Comparison of ENCODE assay signal across 17 cellular contexts in the genomic region with DNA sequence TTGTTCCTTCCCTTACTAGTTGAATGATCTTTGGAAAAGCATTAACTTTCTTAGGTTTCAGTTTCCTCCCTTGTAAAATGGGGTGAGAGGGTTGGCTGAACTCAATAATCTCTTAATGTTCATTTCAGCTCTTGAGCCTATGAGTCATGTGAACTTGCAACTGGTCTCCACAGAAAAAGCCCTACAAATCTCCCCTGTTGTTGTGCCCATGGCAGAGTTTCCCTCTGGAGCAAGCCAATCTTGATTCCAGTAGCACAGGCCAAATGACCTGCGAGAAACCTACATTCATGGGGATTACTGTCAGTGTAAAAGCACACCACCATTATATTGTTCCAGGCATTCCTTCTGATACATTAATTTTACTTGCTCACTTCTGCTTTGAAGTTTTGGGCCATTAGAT.
"Had no signal": no experiment of that assay in that cellular context is flagged by ENCODE, and none has a peak within 500 bp of the region (broad histone marks: within the 10 kb centered on the region; RNA-seq: fewer than 3 reads in every experiment).

No MANE protein-coding gene starts in this region.

- H3K4me3 ChIP-seq: adrenal gland, skin epidermis, transverse colon had no signal

- H3K4me1 ChIP-seq: adrenal gland, parathyroid adenoma had no signal

- H3K79me2 ChIP-seq: parathyroid adenoma had no signal

- H3K27ac ChIP-seq: adrenal gland, parathyroid adenoma, skin epidermis, transverse colon had no signal

- H3K27me3 ChIP-seq: adrenal gland had no signal

- ATAC-seq: activated CD4-positive, alpha-beta T cell treated with anti-CD3 and anti-CD28 coated beads for 36 hours; activated CD8-positive, alpha-beta memory T cell treated with anti-CD3 and anti-CD28 coated beads, Interleukin-2, amount 10 ng/mL, durations not matched to agents 7 days and 5 days had no signal

- DNase-seq: activated CD4-positive, alpha-beta memory T cell treated with anti-CD3 and anti-CD28 coated beads for 36 hours; activated CD4-positive, alpha-beta T cell treated with anti-CD3 and anti-CD28 coated beads for 36 hours; activated CD8-positive, alpha-beta memory T cell treated with anti-CD3 and anti-CD28 coated beads, Interleukin-2, amount 10 ng/mL, durations not matched to agents 7 days and 5 days; activated naive CD4-positive, alpha-beta T cell treated with anti-CD3 and anti-CD28 coated beads, Interleukin-2, amount 50 U/mL, for 16 hours; activated T-cell treated with anti-CD3 and anti-CD28 coated beads, Interleukin-2, amount 50 U/mL, for 1 hour; adrenal gland; cerebellar nuclear complex; effector memory CD4-positive, alpha-beta T cell; islet precursor cell; naive B cell; retina; stimulated activated CD4-positive, alpha-beta T cell treated with anti-CD3 and anti-CD28 coated beads, Interleukin-4, amount 100 ng/mL, for 24 hours; stimulated activated CD8-positive, alpha-beta memory T cell treated with anti-CD3 and anti-CD28 coated beads, Interleukin-4, amount 100 ng/mL, for 48 hours; stimulated activated naive CD4-positive, alpha-beta T cell treated with Interleukin-2 at 50 U/mL for 16 hours; transverse colon had no signal

- H3K9ac ChIP-seq: parathyroid adenoma had no signal

- H3K36me3 ChIP-seq: adrenal gland, transverse colon had no signal

- H3K9me3 ChIP-seq: adrenal gland, transverse colon had no signal

- H2AFZ ChIP-seq: parathyroid adenoma had no signal
